Comparison of ENCODE assay signal across 8 cellular contexts in the genomic region with DNA sequence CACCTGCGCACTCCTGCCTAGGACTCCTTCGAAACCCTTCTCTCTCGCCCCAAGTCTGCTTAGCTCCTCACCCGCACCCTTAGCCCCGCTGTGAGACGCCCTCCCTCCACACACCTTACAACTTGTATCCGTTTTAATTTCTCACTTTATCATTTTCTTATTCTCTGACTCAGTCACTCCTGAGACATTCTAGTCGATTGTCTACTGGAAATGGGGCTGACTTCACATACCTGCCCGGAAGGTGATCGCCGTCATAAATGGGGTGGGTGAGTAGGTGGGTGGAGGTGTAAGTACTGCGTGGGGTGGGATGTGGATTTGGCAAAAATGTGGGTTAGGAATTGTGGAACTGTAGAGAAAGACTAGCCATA. TPM values are rescaled to one million over a fixed set of nuclear protein-coding genes. Genes with fewer than 3 reads are reported as not detected.
DNase-seq lines count a peak whose midpoint lies in the region; ATAC-seq and TF ChIP-seq lines count a peak whose summit lies in the region.

No MANE protein-coding gene starts in this region.

- H3K27ac Mint-ChIP-seq in activated naive CD8-positive, alpha-beta T cell treated with anti-CD3 and anti-CD28 coated beads, Interleukin-2, amount 50 U/mL, for 24 hours, result peak overlapping the region; percentile 95

- H3K9me3 ChIP-seq in SJSA1 (replicated peaks), result no peaks in the 10 kb centered on the region

- peak overlapping the region; percentile 55 for H3K27ac ChIP-seq in SJSA1

- H3K4me3 Mint-ChIP-seq in activated naive CD8-positive, alpha-beta T cell treated with anti-CD3 and anti-CD28 coated beads, Interleukin-2, amount 50 U/mL, for 24 hours, result peak overlapping the region; percentile 91

- TF ChIP-seq CTCF in kidney epithelial cell (IDR thresholded peaks at IDR 0.05; ENCODE audit: insufficient read depth, low read length, poor library complexity, severe bottlenecking), result no peak

- peaks cover 19% of the 10 kb centered on the region for H3K36me3 Mint-ChIP-seq in activated naive CD8-positive, alpha-beta T cell treated with anti-CD3 and anti-CD28 coated beads, Interleukin-2, amount 50 U/mL, for 24 hours (ENCODE audit: low read depth)

- H3K36me3 ChIP-seq in SJSA1, result peaks cover 14% of the 10 kb centered on the region
- H3K36me3 ChIP-seq in kidney epithelial cell (ENCODE audit: control insufficient read depth, insufficient read depth, low read length), result no peaks in the 10 kb centered on the region

- ATAC-seq in GM18517 (IDR thresholded peaks at IDR 0.05; ENCODE audit: unreplicated experiment) (peak; percentile 23), HG02884 (IDR thresholded peaks at IDR 0.05; ENCODE audit: unreplicated experiment) (peak; percentile 18)
- ATAC-seq in activated naive CD8-positive, alpha-beta T cell treated with anti-CD3 and anti-CD28 coated beads, Interleukin-2, amount 50 U/mL, for 24 hours, result peak; percentile 66

- H3K27me3 Mint-ChIP-seq in activated naive CD8-positive, alpha-beta T cell treated with anti-CD3 and anti-CD28 coated beads, Interleukin-2, amount 50 U/mL, for 24 hours, result peaks cover 14% of the 10 kb centered on the region

- H3K4me3 ChIP-seq in SJSA1 (peak overlapping the region; percentile 70), kidney epithelial cell (ENCODE audit: low read depth, low read length) (peak overlapping the region; percentile 98)

- H3K9me3 Mint-ChIP-seq in activated naive CD8-positive, alpha-beta T cell treated with anti-CD3 and anti-CD28 coated beads, Interleukin-2, amount 50 U/mL, for 24 hours, result no peaks in the 10 kb centered on the region

- peaks cover 59% of the 10 kb centered on the region for H3K4me1 Mint-ChIP-seq in activated naive CD8-positive, alpha-beta T cell treated with anti-CD3 and anti-CD28 coated beads, Interleukin-2, amount 50 U/mL, for 24 hours

- DNase-seq in SJSA1 (ENCODE audit: low read depth in 1 of 2, low spot score in 2 of 2) (no peak), kidney epithelial cell (ENCODE audit: low read depth) (no peak), DMS114 treated with DMSO at 0.1 percent for 48 hours (lab: John Stamatoyannopoulos, UW; ENCODE audit: unreplicated experiment) (no peak), OCI-M2 (lab: John Stamatoyannopoulos, UW; ENCODE audit: unreplicated experiment) (no peak)
- peak; percentile 56 for DNase-seq in activated naive CD8-positive, alpha-beta T cell treated with anti-CD3 and anti-CD28 coated beads, Interleukin-2, amount 50 U/mL, for 24 hours
- peak; percentile 56 to 91 for DNase-seq in stimulated activated CD4-positive, alpha-beta T cell treated with anti-CD3 and anti-CD28 coated beads, Interleukin-4, amount 100 ng/mL, for 4 hours

- H3K27me3 ChIP-seq in SJSA1 (replicated peaks) (no peaks in the 10 kb centered on the region), kidney epithelial cell (ENCODE audit: control insufficient read depth, insufficient read depth, low read length) (no peaks in the 10 kb centered on the region)

- H3K4me1 ChIP-seq in SJSA1 (replicated peaks), result peaks cover 43% of the 10 kb centered on the region

RNA-seq across cellular contexts. Expression of gene NDFIP2, which starts 0.7 kb away (rescaled TPM):
- 80.0 and 110 TPM in 2 replicates for total RNA-seq in SJSA1 (2014; rRNA removed; shearing (Covaris generic))
- total RNA-seq in kidney epithelial cell, result 43.8 and 46.8 TPM in 2 replicates

Comparison
In these comparisons a context has a peak if more than half of its experiments do, and no peak if none do; other contexts are left out.
1. DNase-seq: peak in activated naive CD8-positive, alpha-beta T cell treated with anti-CD3 and anti-CD28 coated beads, Interleukin-2, amount 50 U/mL, for 24 hours (single experiment) and stimulated activated CD4-positive, alpha-beta T cell treated with anti-CD3 and anti-CD28 coated beads, Interleukin-4, amount 100 ng/mL, for 4 hours (2 of 2); none in SJSA1 (0 of 2), kidney epithelial cell (single experiment), DMS114 treated with DMSO at 0.1 percent for 48 hours (single experiment) and OCI-M2 (single experiment).
2. Peak in every context shown above with its lines, with median percentiles within 50 percentile points of each other: ATAC-seq.